In genomic region chr14:49853158-49853477, GRCh38 we compare ENCODE assay signal across 8 cellular contexts. TPM values are rescaled to one million over a fixed set of nuclear protein-coding genes. Genes with fewer than 3 reads are reported as not detected.
A peak's percentile ranks its signal among the peaks of the same experiment; 100 is the strongest.
DNase-seq lines count a peak whose midpoint lies in the region; TF ChIP-seq lines count a peak whose summit lies in the region.

No MANE protein-coding gene starts in this region.

- TF ChIP-seq CTCF in endothelial cell (IDR thresholded peaks at IDR 0.05; ENCODE audit: unreplicated experiment), result no peak
- no peak for TF ChIP-seq CTCF in neutrophil (IDR thresholded peaks at IDR 0.05)
- TF ChIP-seq CTCF in GM13977 (IDR thresholded peaks at IDR 0.05; ENCODE audit: extremely low read depth, insufficient read depth, missing control alignments), result no peak

- H3K4me3 ChIP-seq in MG63 (peak overlapping the region; percentile 79), neutrophil (ENCODE audit: low read depth in 1 of 2, low read length in 1 of 2) (peak overlapping the region; percentile 67 to 90)

- no peaks in the 10 kb centered on the region for H3K27me3 Mint-ChIP-seq in activated T-cell treated with anti-CD3 and anti-CD28 coated beads, Interleukin-2, amount 50 U/mL, for 24 hours
- peaks cover 8% of the 10 kb centered on the region for H3K27me3 Mint-ChIP-seq in endothelial cell (ENCODE audit: unreplicated experiment)

- H3K27ac Mint-ChIP-seq in activated T-cell treated with anti-CD3 and anti-CD28 coated beads, Interleukin-2, amount 50 U/mL, for 24 hours, result peak overlapping the region; percentile 98
- peak overlapping the region; percentile 100 for H3K27ac Mint-ChIP-seq in endothelial cell (ENCODE audit: unreplicated experiment)

- in situ Hi-C loops in GM13977 (cut with MboI; ENCODE audit: low pct_unique_long_range_greater_than_20kb, low sequenced_read_pairs, unreplicated experiment), result loop anchor here (25.0 kb wide), 1 partner anchor 684 kb away; the partner anchor contains the start of gene MAP4K5

- peaks cover 23 to 25% of the 10 kb centered on the region in 2 experiments for H3K4me1 ChIP-seq in neutrophil (ENCODE audit: control insufficient read depth in 1 of 2, insufficient read depth in 1 of 2, low read depth in 1 of 2, low read length in 1 of 2)

- peaks cover 43% of the 10 kb centered on the region for H3K36me3 Mint-ChIP-seq in activated T-cell treated with anti-CD3 and anti-CD28 coated beads, Interleukin-2, amount 50 U/mL, for 24 hours (ENCODE audit: low read depth)
- H3K36me3 Mint-ChIP-seq in endothelial cell (ENCODE audit: low read depth, unreplicated experiment), result peaks cover 12% of the 10 kb centered on the region

- peaks cover 49% of the 10 kb centered on the region for H3K4me1 Mint-ChIP-seq in activated T-cell treated with anti-CD3 and anti-CD28 coated beads, Interleukin-2, amount 50 U/mL, for 24 hours (ENCODE audit: low read depth)
- peaks cover 19% of the 10 kb centered on the region for H3K4me1 Mint-ChIP-seq in endothelial cell (ENCODE audit: unreplicated experiment)

- no peaks in the 10 kb centered on the region for H3K9me3 ChIP-seq in MG63
- H3K9me3 ChIP-seq in neutrophil, result no peaks in the 10 kb centered on the region

- H3K4me3 Mint-ChIP-seq in activated T-cell treated with anti-CD3 and anti-CD28 coated beads, Interleukin-2, amount 50 U/mL, for 24 hours, result peak overlapping the region; percentile 99
- H3K4me3 Mint-ChIP-seq in endothelial cell (ENCODE audit: unreplicated experiment), result peak overlapping the region; percentile 99

- H3K27ac ChIP-seq in neutrophil, result peak overlapping the region; percentile 89

- no peaks in the 10 kb centered on the region for H3K9me3 Mint-ChIP-seq in activated T-cell treated with anti-CD3 and anti-CD28 coated beads, Interleukin-2, amount 50 U/mL, for 24 hours
- H3K9me3 Mint-ChIP-seq in endothelial cell (ENCODE audit: unreplicated experiment), result no peaks in the 10 kb centered on the region

- H3K36me3 ChIP-seq in MG63, result peaks cover 21% of the 10 kb centered on the region
- peaks cover 20% of the 10 kb centered on the region for H3K36me3 ChIP-seq in neutrophil

- H3K27me3 ChIP-seq in MG63 (no peaks in the 10 kb centered on the region), neutrophil (no peaks in the 10 kb centered on the region)

- DNase-seq in activated T-cell treated with anti-CD3 and anti-CD28 coated beads, Interleukin-2, amount 50 U/mL, for 24 hours, result no peak
- DNase-seq in activated T-cell treated with anti-CD3 and anti-CD28 coated beads, Interleukin-2, amount 50 U/mL, for 1 hour, result no peak
- no peak for DNase-seq in MG63
- DNase-seq in endothelial cell (ENCODE audit: low spot score), result no peak
- DNase-seq in RPMI8226, result no peak
- DNase-seq in NCI-H146 treated with DMSO at 0.1 percent for 48 hours (lab: John Stamatoyannopoulos, UW; ENCODE audit: unreplicated experiment), result no peak
- no peak for DNase-seq in GM13977 (ENCODE audit: low spot score)

RNA-seq across cellular contexts. Expression of gene NEMF, which starts 0.5 kb away (rescaled TPM):
- 30.0 and 50.6 TPM in 2 replicates for total RNA-seq in MG63 (2014; rRNA removed; shearing (Covaris generic); ENCODE audit: low replicate concordance)
- total RNA-seq in endothelial cell (ENCODE audit: unreplicated experiment), result 55.5 TPM

RNA-seq across cellular contexts. Expression of gene ARF6, which starts 39.8 kb away (rescaled TPM):
- 24.1 and 32.6 TPM in 2 replicates for total RNA-seq in MG63 (2014; rRNA removed; shearing (Covaris generic); ENCODE audit: low replicate concordance)
- total RNA-seq in endothelial cell (ENCODE audit: unreplicated experiment), result 55.3 TPM
